In the genomic region with DNA sequence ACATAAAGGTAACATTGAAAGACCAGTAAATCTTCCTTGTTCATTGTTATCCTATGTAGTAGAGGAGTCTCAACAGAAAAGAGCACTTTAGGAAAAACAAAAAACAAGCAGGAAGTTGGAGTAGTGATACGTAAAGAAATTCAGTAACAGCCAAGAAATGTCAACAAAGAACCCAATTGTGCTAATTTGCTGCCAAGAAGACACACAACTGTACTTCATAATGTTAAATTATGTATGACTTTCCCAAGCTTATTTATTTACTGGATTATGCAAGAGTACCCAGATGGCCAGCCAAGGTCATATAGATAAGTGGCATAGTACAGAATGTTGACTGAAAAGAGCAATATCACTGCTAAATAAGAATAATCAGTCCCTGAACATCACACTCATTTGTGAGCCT, we compare ENCODE assay signal across 1 cellular context.
TF ChIP-seq lines count a peak whose summit lies in the region.

No MANE protein-coding gene starts in this region.

TF ChIP-seq in endothelial cell of umbilical vein, 7 proteins besides CTCF, POLR2A, EP300 and RAD21:
- TF ChIP-seq JUN (IDR thresholded peaks at IDR 0.05; ENCODE audit: borderline replicate concordance, insufficient read depth, insufficient read length, low read depth), result no peak
- TF ChIP-seq EZH2 (IDR thresholded peaks at IDR 0.05; ENCODE audit: borderline replicate concordance, low read depth, low read length, severe bottlenecking), result no peak
- TF ChIP-seq, protein P1, sequence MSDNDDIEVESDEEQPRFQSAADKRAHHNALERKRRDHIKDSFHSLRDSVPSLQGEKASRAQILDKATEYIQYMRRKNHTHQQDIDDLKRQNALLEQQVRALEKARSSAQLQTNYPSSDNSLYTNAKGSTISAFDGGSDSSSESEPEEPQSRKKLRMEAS (IDR thresholded peaks at IDR 0.05; ENCODE audit: insufficient read depth, insufficient read length), result no peak
- TF ChIP-seq GATA2 (IDR thresholded peaks at IDR 0.05; ENCODE audit: insufficient read depth, insufficient read length, low read depth, low read length), result no peak
- no peak for TF ChIP-seq POLR2AphosphoS5 (IDR thresholded peaks at IDR 0.05; ENCODE audit: insufficient read depth, low read depth, low read length)
- TF ChIP-seq FOS (IDR thresholded peaks at IDR 0.05; ENCODE audit: borderline replicate concordance, insufficient read depth, low read length), result no peak
- TF ChIP-seq MYC (IDR thresholded peaks at IDR 0.05; ENCODE audit: low read depth, low read length), result no peak
